ENCODE assay signal across 33 cellular contexts in genomic region chr7:127924874-127925273, GRCh38.
"Had no signal": no experiment of that assay in that cellular context is flagged by ENCODE, and none has a peak within 500 bp of the region (broad histone marks: within the 10 kb centered on the region; RNA-seq: fewer than 3 reads in every experiment).

No MANE protein-coding gene starts in this region.

- H3K4me1 ChIP-seq: SJCRH30 had no signal

- H3K27ac Mint-ChIP-seq: T-cell had no signal

- H3K27me3 ChIP-seq: MG63, SJCRH30 had no signal

- H3K27ac ChIP-seq: KMS-11, PC-9, RWPE1, SJCRH30, SK-N-MC had no signal

- DNase-seq: Kasumi-1, MG63, NCI-H1048, NCI-H1092 treated with DMSO at 0.1 percent for 48 hours, NCI-H1105 treated with DMSO at 0.1 percent for 48 hours, NCI-H1417, NCI-H1436, NCI-H146, NCI-H1694, NCI-H187, NCI-H1930, NCI-H2029 treated with DMSO at 0.1 percent for 48 hours, NCI-H2081 treated with DMSO at 0.1 percent for 48 hours, NCI-H2107, NCI-H2171, NCI-H226, NCI-H446, NCI-H510A treated with DMSO at 0.1 percent for 48 hours, NCI-H524 treated with DMSO at 0.1 percent for 48 hours, NCI-H526 treated with DMSO at 0.1 percent for 48 hours, NCI-H82, PC-9, SHP77, SIG-M5, SJCRH30, T-cell had no signal

- H3K9me3 Mint-ChIP-seq: T-cell had no signal

- H3K36me3 ChIP-seq: SJCRH30 had no signal

- H2AFZ ChIP-seq: PC-9 had no signal

- FAIRE-seq: RCC 7860 had no signal

- H3K4me3 ChIP-seq: MG63, PC-9, SJCRH30, SK-N-MC had no signal

- H3K9ac ChIP-seq: KMS-11 had no signal

- H3K9me3 ChIP-seq: MG63, SJCRH30 had no signal

- H3K4me3 Mint-ChIP-seq: T-cell had no signal

- H3K4me2 ChIP-seq: KMS-11, PC-9 had no signal

- ATAC-seq: Panc1, Right ventricle myocardium inferior, SK-N-SH treated with all-trans-retinoic acid at 6 μM for 48 hours, T-cell had no signal
